In the genomic region with DNA sequence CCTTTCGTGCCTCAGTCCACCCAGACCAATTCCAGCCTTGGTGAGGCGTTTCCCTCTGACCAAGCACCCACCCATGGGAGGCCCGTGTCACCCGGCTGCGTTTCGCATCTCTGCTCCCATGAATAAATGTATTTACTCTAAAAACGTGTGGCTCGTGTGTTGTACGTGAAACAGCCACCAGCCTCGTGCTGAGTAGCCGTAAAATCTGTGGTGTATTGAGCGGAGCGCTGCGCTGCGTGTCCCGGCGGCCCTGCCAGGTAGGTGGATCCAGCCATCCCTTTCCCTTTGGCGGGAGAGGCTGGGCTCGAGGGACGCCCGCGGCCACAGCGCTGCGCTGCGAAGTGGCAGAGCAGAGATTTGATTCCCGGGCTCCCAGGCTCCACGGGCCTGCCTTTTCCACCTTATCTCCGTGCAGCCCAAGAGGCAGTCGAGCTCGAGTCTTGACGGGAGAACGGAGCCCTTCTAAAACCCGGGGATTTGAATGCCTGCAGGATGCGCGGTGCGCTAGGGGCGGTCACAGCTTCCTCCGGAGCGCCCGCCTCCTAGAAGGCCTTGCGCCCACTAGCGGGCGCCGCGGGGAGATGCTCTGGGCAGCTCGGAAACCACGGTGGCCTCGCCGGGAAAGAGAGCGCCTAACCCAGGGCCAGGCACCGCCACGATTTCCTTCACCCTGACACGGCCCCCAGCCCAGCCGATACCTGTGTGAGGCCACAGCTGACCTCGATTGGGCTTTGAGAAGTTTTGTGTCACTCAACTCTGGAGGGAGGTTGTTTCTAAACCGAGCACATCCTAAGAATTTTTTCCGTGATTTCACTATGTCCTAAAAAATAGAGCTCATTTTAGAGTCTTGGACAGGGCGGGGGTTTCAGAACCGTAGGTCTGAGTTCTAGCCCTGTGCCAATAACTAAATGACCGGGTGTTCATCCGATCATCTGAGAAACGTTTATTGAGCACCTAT, we compare ENCODE assay signal across 8 cellular contexts. TPM values are rescaled to one million over a fixed set of nuclear protein-coding genes. Genes with fewer than 3 reads are reported as not detected.
DNase-seq lines count a peak whose midpoint lies in the region; ATAC-seq, FAIRE-seq and TF ChIP-seq lines count a peak whose summit lies in the region.

No MANE protein-coding gene starts in this region.

- no peak overlapping the region for H2BK120ac ChIP-seq in H1 (replicated peaks; ENCODE audit: low read depth, low read length)

- H3K27ac ChIP-seq in H1 (ENCODE audit: low read depth, low read length) (no peak overlapping the region), mesodermal cell (ENCODE audit: low read depth, low read length, severe bottlenecking) (no peak overlapping the region)

- H2BK20ac ChIP-seq in H1 (ENCODE audit: low read length) = peak overlapping the region; percentile 94; the same call in 1 of the 2 replicates

- H4K20me1 ChIP-seq in H1 (replicated peaks in 1 of 2; ENCODE audit: control insufficient read depth in 1 of 2, insufficient read depth in 2 of 2, low read length in 2 of 2) = peaks cover 0 to 2% of the 10 kb centered on the region in 2 experiments

- no peak overlapping the region for H2AK5ac ChIP-seq in H1 (ENCODE audit: low read depth, low read length)

- H4K91ac ChIP-seq in H1 (replicated peaks; ENCODE audit: insufficient read length, low read length) = no peak overlapping the region

- peak overlapping the region; percentile 68; the same call in 1 of the 2 replicates for H2BK12ac ChIP-seq in H1 (ENCODE audit: low read depth, low read length)

- H3K14ac ChIP-seq in H1 (ENCODE audit: insufficient read length) = no peak overlapping the region

- FAIRE-seq in H1 (lab: Jason Lieb, UNC) = no peak

- peak overlapping the region; percentile 57 for H3K4me3 ChIP-seq in BJ (ENCODE audit: low read depth, low read length)
- peak overlapping the region; percentile 36 to 59 (median 50) for H3K4me3 ChIP-seq in H1 (ENCODE audit: extremely low read depth in 1 of 4, insufficient read depth in 2 of 4, low read depth in 3 of 4, low read length in 4 of 4)
- peak overlapping the region; percentile 43 for H3K4me3 ChIP-seq in mesodermal cell (ENCODE audit: extremely low read depth, insufficient read depth, low read length, poor library complexity, severe bottlenecking)

- H2BK5ac ChIP-seq in H1 (ENCODE audit: low read depth, low read length) = no peak overlapping the region; the same call in 1 of the 2 replicates

- peak overlapping the region in 1 of 4 experiments; percentile 14; a peak in 2 of 7 replicates for H3K9ac ChIP-seq in H1 (replicated peaks in 1 of 4; ENCODE audit: extremely low read depth in 1 of 4, low read depth in 3 of 4, low read length in 3 of 4)

- no peak for DNase-seq in BJ (ENCODE audit: low read depth)
- DNase-seq in NCI-H82 (lab: John Stamatoyannopoulos, UW) = peak; percentile 94
- peak; percentile 90 for DNase-seq in activated CD8-positive, alpha-beta memory T cell treated with anti-CD3 and anti-CD28 coated beads for 24 hours
- peak in 1 of 2 experiments; percentile 90 for DNase-seq in H1 (ENCODE audit: low read depth in 1 of 2, low spot score in 2 of 2)
- peak; percentile 58 for DNase-seq in stimulated activated CD8-positive, alpha-beta memory T cell treated with anti-CD3 and anti-CD28 coated beads, Interleukin-15, amount 100 ng/mL, for 24 hours (ENCODE audit: low read depth)

- TF ChIP-seq EP300 in H1 (IDR thresholded peaks at IDR 0.05; ENCODE audit: borderline replicate concordance in 1 of 2, low read depth in 2 of 2, low read length in 2 of 2) = no peak

- TF ChIP-seq RAD21 in H1 (IDR thresholded peaks at IDR 0.05 in 1 of 2, conservative IDR thresholded peaks at IDR 0.05 in 1 of 2; ENCODE audit: low read depth in 2 of 2, low read length in 2 of 2) = peak; percentile 37 to 68

- ATAC-seq in GM19043 (IDR thresholded peaks at IDR 0.05; ENCODE audit: low read depth, unreplicated experiment) (peak; percentile 72), HG03457 (IDR thresholded peaks at IDR 0.05; ENCODE audit: unreplicated experiment) (peak; percentile 37)

- peaks cover 4% of the 10 kb centered on the region for H3K27me3 ChIP-seq in BJ (ENCODE audit: control insufficient read depth, insufficient read depth, low read length)
- H3K27me3 ChIP-seq in H1 (replicated peaks in 1 of 4; ENCODE audit: control insufficient read depth in 3 of 4, extremely low read depth in 1 of 4, insufficient read depth in 3 of 4, low read length in 3 of 4) = peaks cover 0 to 35% (median 17%) of the 10 kb centered on the region in 4 experiments; a peak in 6 of 7 replicates

- H3K23ac ChIP-seq in H1 (ENCODE audit: insufficient read length) = no peak overlapping the region

- H2AFZ ChIP-seq in H1 (ENCODE audit: low read length) = peak overlapping the region; percentile 86

- H2BK15ac ChIP-seq in H1 (ENCODE audit: low read length) = peak overlapping the region; percentile 72; the same call in 1 of the 2 replicates

- WGBS in H1 (ENCODE audit: extremely low coverage in 1 of 2, insufficient coverage in 1 of 2, insufficient read length in 1 of 2, insufficient replicate concordance in 2 of 2, low coverage in 1 of 2, low lambda C conversion rate in 2 of 2, missing lambda C conversion rate in 1 of 2), 2 experiments = 25% methylated on average over 43 of the region's 62 CpGs; no CpG with 5 or more reads in 1 of the 2 experiments
- WGBS in mesodermal cell (ENCODE audit: insufficient coverage in 2 of 2), 2 experiments = 14 to 21% methylated on average over 54 of the region's 62 CpGs

- H4K5ac ChIP-seq in H1 (ENCODE audit: insufficient read length, low read depth, low read length) = no peak overlapping the region

- H3K23me2 ChIP-seq in H1 (ENCODE audit: low read depth, low read length) = peaks cover 10% of the 10 kb centered on the region

- peaks cover 8% of the 10 kb centered on the region in 2 experiments for H3K79me2 ChIP-seq in H1 (ENCODE audit: control insufficient read depth in 1 of 2, insufficient read depth in 2 of 2, low read length in 2 of 2)

- H3K18ac ChIP-seq in H1 (ENCODE audit: extremely low read depth, low read length) = peak overlapping the region; percentile 62

- TF ChIP-seq POLR2A in H1 (IDR thresholded peaks at IDR 0.05; ENCODE audit: control extremely low read depth in 1 of 2, low read depth in 2 of 2, low read length in 2 of 2) = no peak

- H3K4ac ChIP-seq in H1 (replicated peaks; ENCODE audit: insufficient read length, low read depth, low read length) = no peak overlapping the region

- CTCF ChIA-PET in BJ (lab: Yijun Ruan, JAX) (interaction anchor here (0.6 to 2.1 kb wide), 21 partner anchors 8 to 236 kb away, joined by 3 to 14 read pairs (median 4); a partner anchor contains a TSS), H1 (lab: Charles Lee; ENCODE audit: partially characterized antibody) (interaction anchor here (0.7 to 3.4 kb wide), 37 partner anchors 9 to 245 kb away, joined by 3 to 38 read pairs (median 4); a partner anchor contains a TSS)

- POLR2A ChIA-PET in BJ (lab: Charles Lee) (no interaction called here), H1 (lab: Charles Lee; ENCODE audit: partially characterized antibody) (interaction anchor here (0.9 to 1.5 kb wide), 4 partner anchors 10 to 411 kb away, joined by 3 to 4 read pairs (median 4); a partner anchor contains a TSS)

- H4K8ac ChIP-seq in H1 (ENCODE audit: extremely low read depth, insufficient read depth, low read length) = peak overlapping the region; percentile 66

- H3K4me1 ChIP-seq in H1 (replicated peaks in 1 of 4; ENCODE audit: control insufficient read depth in 3 of 4, insufficient read depth in 4 of 4, low read length in 3 of 4) = peaks cover 3 to 7% (median 5%) of the 10 kb centered on the region in 4 experiments
- H3K4me1 ChIP-seq in mesodermal cell (ENCODE audit: control insufficient read depth, insufficient read depth, low read length, poor library complexity, severe bottlenecking) = peaks cover 3% of the 10 kb centered on the region

- H3K4me2 ChIP-seq in H1 (ENCODE audit: insufficient read depth in 1 of 2, low read depth in 2 of 2, low read length in 2 of 2) = peak overlapping the region; percentile 66 to 78

- no peaks in the 10 kb centered on the region for H3K9me3 ChIP-seq in H1 (ENCODE audit: insufficient read depth in 2 of 2, low read depth in 1 of 2, low read length in 1 of 2)
- H3K9me3 ChIP-seq in mesodermal cell (ENCODE audit: control insufficient read depth, low read length) = no peaks in the 10 kb centered on the region

- no peaks in the 10 kb centered on the region for H3K79me1 ChIP-seq in H1 (ENCODE audit: low read depth, low read length)

- H3K56ac ChIP-seq in H1 (replicated peaks; ENCODE audit: insufficient read length, low read depth, low read length) = no peak overlapping the region

- H3K36me3 ChIP-seq in BJ (ENCODE audit: control insufficient read depth, insufficient read depth, low read length) = no peaks in the 10 kb centered on the region
- no peaks in the 10 kb centered on the region for H3K36me3 ChIP-seq in H1 (ENCODE audit: control insufficient read depth in 2 of 4, insufficient read depth in 4 of 4, low read length in 3 of 4)
- no peaks in the 10 kb centered on the region for H3K36me3 ChIP-seq in mesodermal cell (ENCODE audit: control insufficient read depth, insufficient read depth, low read length)

- TF ChIP-seq CTCF in BJ (IDR thresholded peaks at IDR 0.05; ENCODE audit: insufficient read depth, low read depth, low read length) = peak; percentile 96
- TF ChIP-seq CTCF in H1 (IDR thresholded peaks at IDR 0.05; ENCODE audit: control extremely low read depth in 1 of 3, insufficient read depth in 1 of 3, low read depth in 1 of 3, low read length in 3 of 3) = peak; percentile 77 to 97 (median 87)

RNA-seq across cellular contexts. Expression of a gene that starts 3.9 kb away (rescaled TPM):
- polyA plus RNA-seq in BJ (2011; rRNA removed) (153 and 206 TPM in 2 replicates), H1 (2011; rRNA removed) (155 and 272 TPM in 2 replicates)
- 113 and 156 TPM in 2 replicates for polyA minus RNA-seq in BJ (2011; rRNA and poly(A)+ RNA removed)
- total RNA-seq in H1 (2021; fragmentation: NEBNext Ultra II Directional; extraction: Animal tissue kit (Norgen Biotek cat#: 25700)) = 170 and 179 TPM in 2 replicates
- polyA plus RNA-seq in H1 (2011; cell fraction: cytosol; rRNA removed) = 163 TPM
- polyA plus RNA-seq in H1 (2011; cell fraction: nucleus; rRNA removed) = 137 TPM
- polyA plus RNA-seq in H1 (2012, experiment 1 of 2) = 141 to 202 TPM (median 158 TPM) in 4 replicates
- 10.1 TPM for polyA plus RNA-seq in H1 (2012, experiment 2 of 2)
- polyA plus RNA-seq in H1 (2013, experiment 1 of 2) = 150 TPM
- 147 TPM for polyA plus RNA-seq in H1 (2013, experiment 2 of 2)
- polyA minus RNA-seq in H1 (2011; rRNA and poly(A)+ RNA removed) = 561 and 633 TPM in 2 replicates
- polyA minus RNA-seq in H1 (2011; cell fraction: cytosol; rRNA and poly(A)+ RNA removed) = 110 TPM
- polyA minus RNA-seq in H1 (2011; cell fraction: nucleus; rRNA and poly(A)+ RNA removed) = 140 TPM
- polyA plus RNA-seq in mesodermal cell (2013, experiment 1 of 2) = 124 TPM
- 137 TPM for polyA plus RNA-seq in mesodermal cell (2013, experiment 2 of 2)

RNA-seq across cellular contexts. Expression of a gene that starts 15.4 kb away (rescaled TPM):
- 0.11 and 0.17 TPM in 2 replicates for polyA plus RNA-seq in BJ (2011; rRNA removed)
- polyA minus RNA-seq in BJ (2011; rRNA and poly(A)+ RNA removed) = 0.71 TPM in 1 of 2 replicates, not detected in the other
- 0.71 and 1.1 TPM in 2 replicates for total RNA-seq in H1 (2021; fragmentation: NEBNext Ultra II Directional; extraction: Animal tissue kit (Norgen Biotek cat#: 25700))
- 1.7 and 2.6 TPM in 2 replicates for polyA plus RNA-seq in H1 (2011; rRNA removed)
- 3.8 TPM for polyA plus RNA-seq in H1 (2011; cell fraction: cytosol; rRNA removed)
- polyA plus RNA-seq in H1 (2011; cell fraction: nucleus; rRNA removed) = 6.2 TPM
- 1.6 to 2.1 TPM (median 1.9 TPM) in 4 replicates for polyA plus RNA-seq in H1 (2012, experiment 1 of 2)
- polyA plus RNA-seq in H1 (2012, experiment 2 of 2) = 1.8 TPM
- 0.93 TPM for polyA plus RNA-seq in H1 (2013, experiment 1 of 2)
- 0.68 TPM for polyA plus RNA-seq in H1 (2013, experiment 2 of 2)
- polyA minus RNA-seq in H1 (2011; rRNA and poly(A)+ RNA removed) = 1.9 and 2.1 TPM in 2 replicates
- 0.73 TPM for polyA minus RNA-seq in H1 (2011; cell fraction: cytosol; rRNA and poly(A)+ RNA removed)
- 1.1 TPM for polyA minus RNA-seq in H1 (2011; cell fraction: nucleus; rRNA and poly(A)+ RNA removed)
- 2.8 TPM for polyA plus RNA-seq in mesodermal cell (2013, experiment 1 of 2)
- polyA plus RNA-seq in mesodermal cell (2013, experiment 2 of 2) = 2.5 TPM

RNA-seq across cellular contexts. Expression of a gene that starts 56.9 kb away (rescaled TPM):
- polyA plus RNA-seq in BJ (2011; rRNA removed) = not detected in 2 replicates
- not detected in 2 replicates for polyA minus RNA-seq in BJ (2011; rRNA and poly(A)+ RNA removed)
- not detected in 2 replicates for total RNA-seq in H1 (2021; fragmentation: NEBNext Ultra II Directional; extraction: Animal tissue kit (Norgen Biotek cat#: 25700))
- not detected in 2 replicates for polyA plus RNA-seq in H1 (2011; rRNA removed)
- not detected for polyA plus RNA-seq in H1 (2011; cell fraction: cytosol; rRNA removed)
- polyA plus RNA-seq in H1 (2011; cell fraction: nucleus; rRNA removed) = not detected
- polyA plus RNA-seq in H1 (2012, experiment 1 of 2) = not detected in 4 replicates
- not detected for polyA plus RNA-seq in H1 (2012, experiment 2 of 2)
- not detected for polyA plus RNA-seq in H1 (2013, experiment 1 of 2)
- not detected for polyA plus RNA-seq in H1 (2013, experiment 2 of 2)
- polyA minus RNA-seq in H1 (2011; rRNA and poly(A)+ RNA removed) = not detected in 2 replicates
- polyA minus RNA-seq in H1 (2011; cell fraction: cytosol; rRNA and poly(A)+ RNA removed) = not detected
- polyA minus RNA-seq in H1 (2011; cell fraction: nucleus; rRNA and poly(A)+ RNA removed) = not detected
- polyA plus RNA-seq in mesodermal cell (2013, experiment 1 of 2) = not detected
- not detected for polyA plus RNA-seq in mesodermal cell (2013, experiment 2 of 2)
